In the genomic region with DNA sequence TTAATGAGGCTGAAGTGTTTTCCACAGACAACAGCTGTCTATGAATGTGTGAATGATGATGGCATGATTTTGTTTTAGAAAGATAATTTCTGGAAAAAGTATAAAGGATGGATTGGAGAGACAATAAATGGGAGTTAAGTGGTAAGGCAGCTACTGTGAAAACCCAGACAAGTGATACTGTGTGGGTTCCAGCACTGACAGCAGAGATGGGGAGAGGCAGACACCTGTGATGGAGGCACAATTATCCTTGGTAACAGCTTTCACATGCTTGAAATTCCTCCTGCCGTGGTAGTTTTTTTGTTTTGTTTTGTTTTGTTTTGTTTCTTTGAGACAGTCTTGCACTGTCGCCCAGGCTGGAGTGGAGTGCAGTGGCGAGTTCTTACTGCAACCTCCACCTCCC, we compare ENCODE assay signal across 24 cellular contexts.
"Had no signal": no experiment of that assay in that cellular context is flagged by ENCODE, and none has a peak within 500 bp of the region (broad histone marks: within the 10 kb centered on the region; RNA-seq: fewer than 3 reads in every experiment).

No MANE protein-coding gene starts in this region.

- H3K27ac Mint-ChIP-seq: activated CD4-positive, alpha-beta memory T cell treated with anti-CD3 and anti-CD28 coated beads, Interleukin-2, amount 10 ng/mL, durations not matched to agents 7 days and 5 days; activated CD4-positive, alpha-beta T cell treated with anti-CD3 and anti-CD28 coated beads for 36 hours; activated naive CD4-positive, alpha-beta T cell treated with anti-CD3 and anti-CD28 coated beads for 36 hours; activated naive CD8-positive, alpha-beta T cell treated with anti-CD3 and anti-CD28 coated beads for 36 hours; activated T-helper 17 cell treated with anti-CD3 and anti-CD28 coated beads, Interleukin-2, amount 50 U/mL, for 72 hours; T-cell had no signal

- H3K4me1 Mint-ChIP-seq: activated CD4-positive, alpha-beta memory T cell treated with anti-CD3 and anti-CD28 coated beads, Interleukin-2, amount 10 ng/mL, durations not matched to agents 7 days and 5 days; activated CD4-positive, alpha-beta T cell treated with anti-CD3 and anti-CD28 coated beads for 36 hours; activated naive CD8-positive, alpha-beta T cell treated with anti-CD3 and anti-CD28 coated beads for 36 hours; activated T-helper 17 cell treated with anti-CD3 and anti-CD28 coated beads, Interleukin-2, amount 50 U/mL, for 72 hours; T-cell had no signal

- H3K27me3 Mint-ChIP-seq: activated CD4-positive, alpha-beta memory T cell treated with anti-CD3 and anti-CD28 coated beads, Interleukin-2, amount 10 ng/mL, durations not matched to agents 7 days and 5 days; activated naive CD8-positive, alpha-beta T cell treated with anti-CD3 and anti-CD28 coated beads for 36 hours had no signal

- H3K36me3 Mint-ChIP-seq: activated naive CD8-positive, alpha-beta T cell treated with anti-CD3 and anti-CD28 coated beads for 36 hours; T-cell had no signal

- DNase-seq: activated CD4-positive, alpha-beta memory T cell treated with anti-CD3 and anti-CD28 coated beads, Interleukin-2, amount 10 ng/mL, durations not matched to agents 7 days and 5 days; activated CD4-positive, alpha-beta T cell treated with anti-CD3 and anti-CD28 coated beads for 36 hours; activated CD4-positive, alpha-beta T cell treated with anti-CD3 and anti-CD28 coated beads, Interleukin-2, amount 50 U/mL, for 1 hour; activated gamma-delta T cell; activated naive CD4-positive, alpha-beta T cell treated with anti-CD3 and anti-CD28 coated beads for 36 hours; activated naive CD8-positive, alpha-beta T cell treated with anti-CD3 and anti-CD28 coated beads for 36 hours; activated T-cell treated with anti-CD3 and anti-CD28 coated beads for 4 hours; activated T-cell treated with anti-CD3 and anti-CD28 coated beads, Interleukin-2, amount 50 U/mL, for 48 hours; aorta; KG1; NCI-H1092; NCI-H1417; NCI-H1930; NCI-H345; NCI-H510A treated with DMSO at 0.1 percent for 48 hours; NCI-H69; SIG-M5; T-cell; T-helper 2 cell; T1000 had no signal

- H3K4me3 ChIP-seq: breast epithelium, SK-N-MC had no signal

- H3K36me3 ChIP-seq: breast epithelium had no signal

- H3K4me1 ChIP-seq: breast epithelium had no signal

- H3K27ac ChIP-seq: breast epithelium, SK-N-MC, VCaP had no signal

- H3K9me3 Mint-ChIP-seq: activated CD4-positive, alpha-beta memory T cell treated with anti-CD3 and anti-CD28 coated beads, Interleukin-2, amount 10 ng/mL, durations not matched to agents 7 days and 5 days; activated naive CD4-positive, alpha-beta T cell treated with anti-CD3 and anti-CD28 coated beads for 36 hours; activated naive CD8-positive, alpha-beta T cell treated with anti-CD3 and anti-CD28 coated beads for 36 hours; activated T-helper 17 cell treated with anti-CD3 and anti-CD28 coated beads, Interleukin-2, amount 50 U/mL, for 72 hours had no signal

- H3K27me3 ChIP-seq: breast epithelium had no signal

- H3K9me3 ChIP-seq: breast epithelium had no signal

- H3K4me3 Mint-ChIP-seq: activated CD4-positive, alpha-beta memory T cell treated with anti-CD3 and anti-CD28 coated beads, Interleukin-2, amount 10 ng/mL, durations not matched to agents 7 days and 5 days; activated CD4-positive, alpha-beta T cell treated with anti-CD3 and anti-CD28 coated beads for 36 hours; activated naive CD4-positive, alpha-beta T cell treated with anti-CD3 and anti-CD28 coated beads for 36 hours; activated naive CD8-positive, alpha-beta T cell treated with anti-CD3 and anti-CD28 coated beads for 36 hours; activated T-helper 17 cell treated with anti-CD3 and anti-CD28 coated beads, Interleukin-2, amount 50 U/mL, for 72 hours; T-cell had no signal
